In the genomic region with DNA sequence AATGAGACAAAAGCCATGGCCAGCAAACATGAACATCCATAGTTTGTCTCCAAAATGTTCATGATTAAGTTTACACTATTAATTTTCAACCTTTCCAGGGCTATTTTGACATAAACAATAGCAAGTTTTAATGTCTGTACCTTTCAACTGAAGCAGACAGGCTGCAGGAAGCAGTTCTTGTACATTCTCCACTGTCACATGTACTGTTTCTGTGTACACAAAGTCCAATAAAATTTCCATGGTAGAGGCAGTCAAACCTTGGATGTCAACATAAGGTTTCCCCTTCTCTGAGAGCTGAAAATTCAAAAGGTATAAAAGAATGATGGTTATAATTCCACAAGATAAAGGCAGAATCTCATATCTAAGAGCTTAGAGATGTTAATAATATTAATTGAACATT, we compare ENCODE assay signal across 25 cellular contexts.
"Had no signal": no experiment of that assay in that cellular context is flagged by ENCODE, and none has a peak within 500 bp of the region (broad histone marks: within the 10 kb centered on the region; RNA-seq: fewer than 3 reads in every experiment).

No MANE protein-coding gene starts in this region.

- H3K4me3 ChIP-seq: left lung, lower lobe of right lung, ovary, sigmoid colon, spleen, stomach, testis, thyroid gland, transverse colon, upper lobe of left lung, vagina had no signal

- DNase-seq: hippocampal formation; kidney glomerular epithelial cell; left cardiac atrium; left lung; lower lobe of right lung; mammary epithelial cell; mesenchymal stem cell; naive B cell; natural killer cell; ovary; retina; right cardiac atrium; sigmoid colon; small intestine; spleen; stimulated activated CD4-positive, alpha-beta T cell treated with anti-CD3 and anti-CD28 coated beads, Interleukin-2, amount 100 ng/mL, for 24 hours; stimulated activated CD4-positive, alpha-beta T cell treated with anti-CD3 and anti-CD28 coated beads, Interleukin-4, amount 100 ng/mL, for 1 hour; stimulated activated naive B cell treated with anti-CD40 and anti-IgM and Interleukin-4, amounts not matched to agents 10 μg/mL and 1 μg/mL and 100 μg/mL, for 72 hours; stimulated activated naive CD8-positive, alpha-beta T cell treated with anti-CD3 and anti-CD28 coated beads, Interleukin-15, Interleukin-2, amounts not matched to agents 100 U/mL and 50 U/mL, for 24 hours; stomach; testis; thyroid gland; transverse colon; upper lobe of left lung had no signal

- ATAC-seq: left cardiac atrium; left lung; lower lobe of right lung; natural killer cell; right cardiac atrium; stimulated activated naive B cell treated with anti-CD40 and anti-IgM and Interleukin-4, amounts not matched to agents 10 μg/mL and 1 μg/mL and 100 μg/mL, for 72 hours; stimulated activated naive CD8-positive, alpha-beta T cell treated with anti-CD3 and anti-CD28 coated beads, Interleukin-15, Interleukin-2, amounts not matched to agents 100 U/mL and 50 U/mL, for 24 hours had no signal

- H3K4me1 ChIP-seq: testis, vagina had no signal

- H3K36me3 ChIP-seq: ovary had no signal

- H3K27me3 ChIP-seq: left lung, ovary, sigmoid colon, spleen, stomach, testis, thyroid gland, transverse colon, upper lobe of left lung, vagina had no signal

- H3K9me3 ChIP-seq: left lung, lower lobe of right lung, ovary, sigmoid colon, spleen, stomach, testis, thyroid gland, transverse colon, upper lobe of left lung, vagina had no signal

- H3K27ac ChIP-seq: left lung, lower lobe of right lung, ovary, sigmoid colon, spleen, stomach, testis, thyroid gland, transverse colon, upper lobe of left lung, vagina had no signal
